ENCODE assay signal across 8 cellular contexts in the genomic region with DNA sequence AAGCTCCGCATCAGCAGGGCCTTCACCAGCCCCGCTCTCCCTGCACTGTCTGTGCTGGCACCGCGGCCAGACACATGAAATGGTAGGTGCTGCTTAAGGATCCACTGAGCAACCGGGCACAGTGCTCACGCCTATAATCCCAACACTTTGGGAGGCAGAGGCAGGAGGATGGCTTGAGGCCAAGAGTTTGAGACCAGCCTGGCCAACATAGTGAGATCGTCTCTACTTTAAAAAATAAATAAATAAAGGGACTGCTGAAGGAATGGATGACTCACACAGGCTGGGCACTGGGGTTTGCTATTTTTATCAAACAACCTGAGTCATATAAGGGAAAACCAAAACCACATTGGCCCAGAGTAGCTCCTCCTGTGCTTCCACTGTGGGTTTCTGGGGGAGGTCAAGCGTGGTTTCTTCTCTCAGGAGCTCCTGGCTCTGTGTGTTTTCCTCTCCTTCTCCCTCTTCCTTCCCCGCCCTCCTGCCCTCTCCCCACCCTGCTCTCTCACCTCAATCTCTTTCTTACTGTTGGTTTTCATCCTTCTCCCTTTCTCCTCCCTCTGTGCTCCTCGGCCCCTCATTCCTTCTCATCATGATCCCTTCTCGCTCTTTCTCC. TPM values are rescaled to one million over a fixed set of nuclear protein-coding genes. Genes with fewer than 3 reads are reported as not detected.
DNase-seq lines count a peak whose midpoint lies in the region; ATAC-seq and TF ChIP-seq lines count a peak whose summit lies in the region.

No MANE protein-coding gene starts in this region.

- H3K79me2 ChIP-seq in GM23338 (replicated peaks; ENCODE audit: insufficient read depth) = no peaks in the 10 kb centered on the region

- H3K4me1 ChIP-seq in stomach smooth muscle (ENCODE audit: control insufficient read depth, insufficient read depth, low read length) = peaks cover 33% of the 10 kb centered on the region
- H3K4me1 ChIP-seq in GM23338 (ENCODE audit: insufficient read depth) = no peaks in the 10 kb centered on the region

- no peaks in the 10 kb centered on the region for H3F3A ChIP-seq in GM23338 (replicated peaks; ENCODE audit: low read depth)

- H3K9me3 Mint-ChIP-seq in activated T-helper 17 cell treated with anti-CD3 and anti-CD28 coated beads, Interleukin-2, amount 50 U/mL, for 72 hours = no peaks in the 10 kb centered on the region
- peaks cover 2% of the 10 kb centered on the region; the same call in 2 of the 3 replicates for H3K9me3 Mint-ChIP-seq in GM23338

- H3K4me3 Mint-ChIP-seq in activated T-helper 17 cell treated with anti-CD3 and anti-CD28 coated beads, Interleukin-2, amount 50 U/mL, for 72 hours = peak overlapping the region; percentile 59
- no peak overlapping the region for H3K4me3 Mint-ChIP-seq in GM23338

- H3K27me3 Mint-ChIP-seq in activated T-helper 17 cell treated with anti-CD3 and anti-CD28 coated beads, Interleukin-2, amount 50 U/mL, for 72 hours = no peaks in the 10 kb centered on the region
- H3K27me3 Mint-ChIP-seq in GM23338 (ENCODE audit: insufficient read depth, low read depth, poor library complexity) = peaks cover 3% of the 10 kb centered on the region

- no peak overlapping the region for H3K4me2 ChIP-seq in GM23338

- DNase-seq in COLO829 (ENCODE audit: low spot score) (peak; percentile 75), KBM-7 (peak; percentile 87), left cardiac atrium (peak; percentile 65), GM23338 (ENCODE audit: low spot score) (no peak), NCI-H1105 treated with DMSO at 0.1 percent for 48 hours (lab: John Stamatoyannopoulos, UW) (no peak)
- DNase-seq in activated CD4-positive, CD25-positive, alpha-beta regulatory T cell treated with anti-CD3 and anti-CD28 coated beads, Interleukin-2, amount 50 U/mL, for 72 hours = no peak

- peaks cover 8% of the 10 kb centered on the region; the same call in 1 of the 2 replicates for H4K20me1 ChIP-seq in GM23338 (replicated peaks; ENCODE audit: insufficient read depth)

- H3K4me3 ChIP-seq in stomach smooth muscle (ENCODE audit: low read length in 2 of 2) (peak overlapping the region; percentile 22 to 35), GM23338 (no peak overlapping the region)

- H3K9ac ChIP-seq in stomach smooth muscle (ENCODE audit: low read length in 2 of 2) = peak overlapping the region in 1 of 2 donors; percentile 46

- H3K36me3 ChIP-seq in stomach smooth muscle (ENCODE audit: control insufficient read depth in 2 of 2, insufficient read depth in 2 of 2, low read length in 2 of 2) (peaks cover 36 to 60% of the 10 kb centered on the region in 2 donors), GM23338 (ENCODE audit: insufficient read depth) (no peaks in the 10 kb centered on the region)

- H3K9me3 ChIP-seq in stomach smooth muscle (ENCODE audit: control insufficient read depth in 2 of 2, low read length in 2 of 2) = no peaks in the 10 kb centered on the region

- peaks cover 24% of the 10 kb centered on the region for H3K4me1 Mint-ChIP-seq in activated T-helper 17 cell treated with anti-CD3 and anti-CD28 coated beads, Interleukin-2, amount 50 U/mL, for 72 hours
- H3K4me1 Mint-ChIP-seq in GM23338 = no peaks in the 10 kb centered on the region

- in situ Hi-C loops in KBM-7 (cut with MboI; ENCODE audit: low pct_unique_long_range_greater_than_20kb, low sequenced_read_pairs) = no loop called here

- H3K36me3 Mint-ChIP-seq in activated T-helper 17 cell treated with anti-CD3 and anti-CD28 coated beads, Interleukin-2, amount 50 U/mL, for 72 hours (ENCODE audit: low read depth) = peaks cover 97% of the 10 kb centered on the region
- peaks cover 5% of the 10 kb centered on the region; the same call in 2 of the 3 replicates for H3K36me3 Mint-ChIP-seq in GM23338 (ENCODE audit: low read depth)

- intact Hi-C loops in left cardiac atrium (cut with DNase I) = no loop called here

- H3K27ac Mint-ChIP-seq in activated T-helper 17 cell treated with anti-CD3 and anti-CD28 coated beads, Interleukin-2, amount 50 U/mL, for 72 hours = peak overlapping the region; percentile 17
- no peak overlapping the region for H3K27ac Mint-ChIP-seq in GM23338

- H2AFZ ChIP-seq in GM23338 = no peak overlapping the region

- H3K27ac ChIP-seq in stomach smooth muscle (ENCODE audit: low read length) (peak overlapping the region; percentile 84), GM23338 (ENCODE audit: low read depth) (no peak overlapping the region)

- TF ChIP-seq CTCF in GM23338 (conservative IDR thresholded peaks at IDR 0.05; ENCODE audit: low read depth in 2 of 2) = no peak

- ATAC-seq in activated T-helper 17 cell treated with anti-CD3 and anti-CD28 coated beads, Interleukin-2, amount 50 U/mL, for 72 hours (replicated peaks) = peak; percentile 94
- peak; percentile 70 to 95 for ATAC-seq in left cardiac atrium
- ATAC-seq in GM23338 = no peak

- H3K27me3 ChIP-seq in stomach smooth muscle (ENCODE audit: control insufficient read depth in 1 of 2, insufficient read depth in 2 of 2, low read length in 2 of 2) (no peaks in the 10 kb centered on the region), GM23338 (ENCODE audit: insufficient read depth) (no peaks in the 10 kb centered on the region)

- H3K9me2 ChIP-seq in GM23338 (ENCODE audit: insufficient read depth) = no peaks in the 10 kb centered on the region

TF ChIP-seq in GM23338, 12 proteins besides CTCF, POLR2A, EP300 and RAD21 (continues in another document):
- TF ChIP-seq JUNB (IDR thresholded peaks at IDR 0.05; ENCODE audit: unreplicated experiment) (no peak), EZH2phosphoT487 (IDR thresholded peaks at IDR 0.05; ENCODE audit: unreplicated experiment) (no peak), ZNF114 (CRISPR knock-in tag; IDR thresholded peaks at IDR 0.05) (no peak)
- TF ChIP-seq, protein P1, sequence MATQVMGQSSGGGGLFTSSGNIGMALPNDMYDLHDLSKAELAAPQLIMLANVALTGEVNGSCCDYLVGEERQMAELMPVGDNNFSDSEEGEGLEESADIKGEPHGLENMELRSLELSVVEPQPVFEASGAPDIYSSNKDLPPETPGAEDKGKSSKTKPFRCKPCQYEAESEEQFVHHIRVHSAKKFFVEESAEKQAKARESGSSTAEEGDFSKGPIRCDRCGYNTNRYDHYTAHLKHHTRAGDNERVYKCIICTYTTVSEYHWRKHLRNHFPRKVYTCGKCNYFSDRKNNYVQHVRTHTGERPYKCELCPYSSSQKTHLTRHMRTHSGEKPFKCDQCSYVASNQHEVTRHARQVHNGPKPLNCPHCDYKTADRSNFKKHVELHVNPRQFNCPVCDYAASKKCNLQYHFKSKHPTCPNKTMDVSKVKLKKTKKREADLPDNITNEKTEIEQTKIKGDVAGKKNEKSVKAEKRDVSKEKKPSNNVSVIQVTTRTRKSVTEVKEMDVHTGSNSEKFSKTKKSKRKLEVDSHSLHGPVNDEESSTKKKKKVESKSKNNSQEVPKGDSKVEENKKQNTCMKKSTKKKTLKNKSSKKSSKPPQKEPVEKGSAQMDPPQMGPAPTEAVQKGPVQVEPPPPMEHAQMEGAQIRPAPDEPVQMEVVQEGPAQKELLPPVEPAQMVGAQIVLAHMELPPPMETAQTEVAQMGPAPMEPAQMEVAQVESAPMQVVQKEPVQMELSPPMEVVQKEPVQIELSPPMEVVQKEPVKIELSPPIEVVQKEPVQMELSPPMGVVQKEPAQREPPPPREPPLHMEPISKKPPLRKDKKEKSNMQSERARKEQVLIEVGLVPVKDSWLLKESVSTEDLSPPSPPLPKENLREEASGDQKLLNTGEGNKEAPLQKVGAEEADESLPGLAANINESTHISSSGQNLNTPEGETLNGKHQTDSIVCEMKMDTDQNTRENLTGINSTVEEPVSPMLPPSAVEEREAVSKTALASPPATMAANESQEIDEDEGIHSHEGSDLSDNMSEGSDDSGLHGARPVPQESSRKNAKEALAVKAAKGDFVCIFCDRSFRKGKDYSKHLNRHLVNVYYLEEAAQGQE (IDR thresholded peaks at IDR 0.05; ENCODE audit: unreplicated experiment) = no peak

RNA-seq across cellular contexts. Expression of a gene that starts 21.3 kb away (rescaled TPM):
- 10 to 100 TPM; 53.7 to 79.8 TPM for total RNA-seq in activated T-helper 17 cell treated with anti-CD3 and anti-CD28 coated beads, Interleukin-2, amount 50 U/mL, for 72 hours
- 10 to 100 TPM; 18.5 to 23.5 TPM for total RNA-seq in left cardiac atrium
- total RNA-seq in GM23338 (2014; rRNA removed; shearing (Covaris generic)) = 20.4 and 29.1 TPM in 2 replicates
- polyA plus RNA-seq in GM23338 (2016; fragmentation: Nextera tagmentation; extraction: Ambion mirVana) = 17.4 and 19.2 TPM in 2 replicates

RNA-seq across cellular contexts. Expression of a gene that starts 21.9 kb away (rescaled TPM):
- 10 to 100 TPM; 11.1 to 12.4 TPM for total RNA-seq in activated T-helper 17 cell treated with anti-CD3 and anti-CD28 coated beads, Interleukin-2, amount 50 U/mL, for 72 hours
- total RNA-seq in left cardiac atrium = 1 to 10 TPM; 4.3 to 6.1 TPM
- 17.4 and 18.9 TPM in 2 replicates for total RNA-seq in GM23338 (2014; rRNA removed; shearing (Covaris generic))
- 1.5 and 3.3 TPM in 2 replicates for polyA plus RNA-seq in GM23338 (2016; fragmentation: Nextera tagmentation; extraction: Ambion mirVana)

RNA-seq across cellular contexts. Expression of a gene that starts 42.9 kb away (rescaled TPM):
- total RNA-seq in activated T-helper 17 cell treated with anti-CD3 and anti-CD28 coated beads, Interleukin-2, amount 50 U/mL, for 72 hours = not detected
- total RNA-seq in left cardiac atrium = 1 to 10 TPM in 1 of 2 donors, under 1 TPM in 1; 0.39 to 1.3 TPM
- not detected in 2 replicates for total RNA-seq in GM23338 (2014; rRNA removed; shearing (Covaris generic))
- not detected in 2 replicates for polyA plus RNA-seq in GM23338 (2016; fragmentation: Nextera tagmentation; extraction: Ambion mirVana)

Comparison
In these comparisons a context has a peak if more than half of its experiments do, and no peak if none do; other contexts are left out.
1. DNase-seq: peak in COLO829 (single experiment), KBM-7 (single experiment) and left cardiac atrium (single experiment); none in activated CD4-positive, CD25-positive, alpha-beta regulatory T cell treated with anti-CD3 and anti-CD28 coated beads, Interleukin-2, amount 50 U/mL, for 72 hours (single experiment), GM23338 (single experiment) and NCI-H1105 treated with DMSO at 0.1 percent for 48 hours (single experiment).